ENCODE assay signal across 8 cellular contexts in genomic region chr17:36949461-36949927, GRCh38. TPM values are rescaled to one million over a fixed set of nuclear protein-coding genes. Genes with fewer than 3 reads are reported as not detected.
DNase-seq lines count a peak whose midpoint lies in the region; ATAC-seq and TF ChIP-seq lines count a peak whose summit lies in the region.

No MANE protein-coding gene starts in this region.

- no peak for TF ChIP-seq CTCF in astrocyte of the spinal cord (IDR thresholded peaks at IDR 0.05; ENCODE audit: low read depth, low read length)

- peak overlapping the region; percentile 96 for H3K4me3 ChIP-seq in CD4-positive, CD25-positive, alpha-beta regulatory T cell (ENCODE audit: low read depth, low read length)
- peak overlapping the region; percentile 68 for H3K4me3 ChIP-seq in astrocyte of the spinal cord (ENCODE audit: low read depth, low read length)

- peaks cover 32% of the 10 kb centered on the region for H3K27me3 ChIP-seq in CD4-positive, CD25-positive, alpha-beta regulatory T cell (ENCODE audit: control insufficient read depth, insufficient read depth, low read length)
- H3K27me3 ChIP-seq in layer of hippocampus (ENCODE audit: control insufficient read depth, insufficient read depth, low read length) = peaks cover 15% of the 10 kb centered on the region

- peaks cover 0 to 2% (median 0%) of the 10 kb centered on the region in 7 donors for H3K9me3 Mint-ChIP-seq in CD4-positive, CD25-positive, alpha-beta regulatory T cell

- H3K36me3 ChIP-seq in CD4-positive, CD25-positive, alpha-beta regulatory T cell (ENCODE audit: control insufficient read depth, insufficient read depth, low read length) = peaks cover 27% of the 10 kb centered on the region

- H3K4me1 Mint-ChIP-seq in CD4-positive, CD25-positive, alpha-beta regulatory T cell = peaks cover 42 to 80% (median 54%) of the 10 kb centered on the region in 4 donors

- H3K4me3 Mint-ChIP-seq in CD4-positive, CD25-positive, alpha-beta regulatory T cell = peak overlapping the region; percentile 91 to 97 (median 95)

- H3K4me1 ChIP-seq in CD4-positive, CD25-positive, alpha-beta regulatory T cell (ENCODE audit: control insufficient read depth, insufficient read depth, low read length, poor library complexity, severe bottlenecking) = peaks cover 53% of the 10 kb centered on the region

- H3K36me3 Mint-ChIP-seq in CD4-positive, CD25-positive, alpha-beta regulatory T cell = peaks cover 40% of the 10 kb centered on the region

- peak overlapping the region; percentile 84 for H3K27ac ChIP-seq in CD4-positive, CD25-positive, alpha-beta regulatory T cell (ENCODE audit: insufficient read depth, low read length, poor library complexity, severe bottlenecking)
- H3K27ac ChIP-seq in layer of hippocampus (ENCODE audit: low read depth, low read length) = peak overlapping the region; percentile 68

- no peak for ATAC-seq in CD4-positive, CD25-positive, alpha-beta regulatory T cell (ENCODE audit: low read depth in 2 of 2)
- peak; percentile 20 for ATAC-seq in HG03575 (IDR thresholded peaks at IDR 0.05; ENCODE audit: extremely low read depth, insufficient number of reproducible peaks, low FRiP score, unreplicated experiment)

- H3K9me3 ChIP-seq in CD4-positive, CD25-positive, alpha-beta regulatory T cell (ENCODE audit: control insufficient read depth in 2 of 2, low read length in 2 of 2) = no peaks in the 10 kb centered on the region

- peaks cover 41% of the 10 kb centered on the region for H3K27me3 Mint-ChIP-seq in CD4-positive, CD25-positive, alpha-beta regulatory T cell

- peak overlapping the region in 2 of 3 donors; percentile 96 to 98 for H3K27ac Mint-ChIP-seq in CD4-positive, CD25-positive, alpha-beta regulatory T cell

- DNase-seq in CD4-positive, CD25-positive, alpha-beta regulatory T cell = no peak
- DNase-seq in astrocyte of the spinal cord (ENCODE audit: low read depth, low spot score) (peak; percentile 63), superior temporal gyrus (ENCODE audit: extremely low spot score) (peak; percentile 50), NCI-H128 (lab: John Stamatoyannopoulos, UW; ENCODE audit: unreplicated experiment) (no peak), islet precursor cell (no peak), ecto neural progenitor cell (ENCODE audit: low spot score) (no peak)

- in situ Hi-C loops in astrocyte of the spinal cord (cut with HindIII; ENCODE audit: low sequenced_read_pairs) = no loop called here

RNA-seq across cellular contexts. Expression of gene AATF, which starts 0.7 kb away (rescaled TPM):
- 72.6 TPM for total RNA-seq in CD4-positive, CD25-positive, alpha-beta regulatory T cell
- 10 to 100 TPM; 81.2 to 89.8 (median 84.9) TPM for polyA plus RNA-seq in CD4-positive, CD25-positive, alpha-beta regulatory T cell

RNA-seq across cellular contexts. Expression of gene LHX1, which starts 12.2 kb away (rescaled TPM):
- total RNA-seq in CD4-positive, CD25-positive, alpha-beta regulatory T cell = not detected
- polyA plus RNA-seq in CD4-positive, CD25-positive, alpha-beta regulatory T cell = under 1 TPM in 3 of 4 donors, not detected in 1; 0.05 to 0.22 (median 0.05) TPM

Comparison
In these comparisons a context has a peak if more than half of its experiments do, and no peak if none do; other contexts are left out.
1. DNase-seq: peak in astrocyte of the spinal cord (single experiment) and superior temporal gyrus (single experiment); none in CD4-positive, CD25-positive, alpha-beta regulatory T cell (0 of 3), NCI-H128 (single experiment), islet precursor cell (single experiment) and ecto neural progenitor cell (single experiment).